4 cellular contexts compared by ENCODE assay signal in genomic region chr19:50618379-50618778, GRCh38. TPM values are rescaled to one million over a fixed set of nuclear protein-coding genes. Genes with fewer than 3 reads are reported as not detected.
"Had no signal": no experiment of that assay in that cellular context is flagged by ENCODE, and none has a peak within 500 bp of the region (broad histone marks: within the 10 kb centered on the region; RNA-seq: fewer than 3 reads in every experiment).

No MANE protein-coding gene starts in this region.

RNA-seq across cellular contexts. Expression of gene SYT3, which starts 21.3 kb away (rescaled TPM):
- total RNA-seq: M059J, PC-9, RPMI7951, SJSA1 had no signal

RNA-seq across cellular contexts. Expression of gene C19orf81, which starts 30.9 kb away (rescaled TPM):
- total RNA-seq: PC-9, RPMI7951, SJSA1 had no signal

RNA-seq across cellular contexts. Expression of gene LRRC4B, which starts 50.1 kb away (rescaled TPM):
- total RNA-seq: M059J, PC-9, RPMI7951, SJSA1 had no signal
